20 cellular contexts compared by ENCODE assay signal in the genomic region with DNA sequence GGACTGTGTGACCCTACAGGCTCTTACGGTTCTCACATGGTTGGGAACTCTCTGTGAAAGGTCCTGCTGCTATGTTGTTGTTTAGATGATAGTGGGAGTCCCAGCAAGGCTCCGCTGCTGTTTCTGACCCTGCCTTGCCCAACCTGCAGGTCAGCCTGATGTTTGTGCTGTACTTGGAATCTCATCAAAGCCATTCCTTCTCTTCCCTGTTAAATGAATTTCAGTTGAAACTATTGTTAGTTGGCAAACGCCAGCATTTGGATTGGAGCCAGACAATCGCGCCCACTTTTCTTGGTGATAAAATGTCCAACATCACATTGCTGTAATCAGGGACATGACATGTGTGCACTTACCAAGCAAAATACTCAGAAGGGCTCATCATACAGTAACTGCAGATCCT.
"Had no signal": no experiment of that assay in that cellular context is flagged by ENCODE, and none has a peak within 500 bp of the region (broad histone marks: within the 10 kb centered on the region; RNA-seq: fewer than 3 reads in every experiment).

No MANE protein-coding gene starts in this region.

- H3K27ac ChIP-seq: brain microvascular endothelial cell, coronary artery, tibial nerve had no signal

- H3K4me3 Mint-ChIP-seq: activated B cell treated with CpG ODN at 0.5 μM for 24 hours; activated CD4-positive, alpha-beta memory T cell treated with anti-CD3 and anti-CD28 coated beads, Interleukin-2, amount 10 ng/mL, durations not matched to agents 7 days and 5 days; activated CD8-positive, alpha-beta memory T cell treated with anti-CD3 and anti-CD28 coated beads, Interleukin-2, amount 10 ng/mL, durations not matched to agents 7 days and 5 days; activated naive CD4-positive, alpha-beta T cell treated with anti-CD3 and anti-CD28 coated beads for 36 hours; central memory CD8-positive, alpha-beta T cell; stimulated activated naive CD8-positive, alpha-beta T cell treated with anti-CD3 and anti-CD28 coated beads, Interleukin-15, Interleukin-2, amounts not matched to agents 100 ng/mL and 50 ng/mL, for 24 hours; T-helper 2 cell treated with Interferon-gamma antibody and Interleukin-4, amounts not matched to agents 5 μg/mL and 100 μg/mL, for 36 hours had no signal

- H3K9me3 Mint-ChIP-seq: activated T-helper 2 cell treated with anti-CD3 and anti-CD28 coated beads, Interferon-gamma antibody, Interleukin-2, Interleukin-4, amounts not matched to agents 10 μg/mL and 5 μg/mL and 100 μg/mL, durations not matched to agents 14 hours and 24 hours and 36 hours; central memory CD8-positive, alpha-beta T cell; T-helper 2 cell treated with Interferon-gamma antibody and Interleukin-4, amounts not matched to agents 5 μg/mL and 100 μg/mL, for 36 hours had no signal

- H3K36me3 Mint-ChIP-seq: activated CD8-positive, alpha-beta memory T cell treated with anti-CD3 and anti-CD28 coated beads, Interleukin-2, amount 10 ng/mL, durations not matched to agents 7 days and 5 days had no signal

- H3K27ac Mint-ChIP-seq: activated B cell treated with CpG ODN at 0.5 μM for 24 hours; activated CD4-positive, alpha-beta memory T cell treated with anti-CD3 and anti-CD28 coated beads, Interleukin-2, amount 10 ng/mL, durations not matched to agents 7 days and 5 days; activated CD8-positive, alpha-beta memory T cell treated with anti-CD3 and anti-CD28 coated beads, Interleukin-2, amount 10 ng/mL, durations not matched to agents 7 days and 5 days; activated naive CD4-positive, alpha-beta T cell treated with anti-CD3 and anti-CD28 coated beads for 36 hours; activated T-helper 2 cell treated with anti-CD3 and anti-CD28 coated beads, Interferon-gamma antibody, Interleukin-2, Interleukin-4, amounts not matched to agents 10 μg/mL and 5 μg/mL and 100 μg/mL, durations not matched to agents 14 hours and 24 hours and 36 hours; stimulated activated naive CD8-positive, alpha-beta T cell treated with anti-CD3 and anti-CD28 coated beads, Interleukin-15, Interleukin-2, amounts not matched to agents 100 ng/mL and 50 ng/mL, for 24 hours; T-helper 2 cell treated with Interferon-gamma antibody and Interleukin-4, amounts not matched to agents 5 μg/mL and 100 μg/mL, for 36 hours had no signal

- DNase-seq: activated B cell treated with CpG ODN at 0.5 μM for 24 hours; activated CD4-positive, alpha-beta memory T cell treated with anti-CD3 and anti-CD28 coated beads, Interleukin-2, amount 10 ng/mL, durations not matched to agents 7 days and 5 days; activated CD4-positive, alpha-beta T cell treated with anti-CD3 and anti-CD28 coated beads for 4 hours; activated CD8-positive, alpha-beta memory T cell treated with anti-CD3 and anti-CD28 coated beads, Interleukin-2, amount 10 ng/mL, durations not matched to agents 7 days and 5 days; activated naive CD4-positive, alpha-beta T cell treated with anti-CD3 and anti-CD28 coated beads for 36 hours; activated T-cell treated with anti-CD3 and anti-CD28 coated beads, Interleukin-2, amount 50 U/mL, for 1 hour; aorta; brain microvascular endothelial cell; effector CD8-positive, alpha-beta T cell; foreskin melanocyte; glutamatergic neuron; occipital lobe; retina had no signal

- H3K27me3 ChIP-seq: brain microvascular endothelial cell, tibial nerve had no signal

- H3K36me3 ChIP-seq: brain microvascular endothelial cell, tibial nerve had no signal

- ATAC-seq: activated CD8-positive, alpha-beta memory T cell treated with anti-CD3 and anti-CD28 coated beads, Interleukin-2, amount 10 ng/mL, durations not matched to agents 7 days and 5 days had no signal

- H3K4me1 Mint-ChIP-seq: activated B cell treated with CpG ODN at 0.5 μM for 24 hours; activated CD4-positive, alpha-beta memory T cell treated with anti-CD3 and anti-CD28 coated beads, Interleukin-2, amount 10 ng/mL, durations not matched to agents 7 days and 5 days; activated CD8-positive, alpha-beta memory T cell treated with anti-CD3 and anti-CD28 coated beads, Interleukin-2, amount 10 ng/mL, durations not matched to agents 7 days and 5 days; central memory CD8-positive, alpha-beta T cell had no signal

- H3K4me1 ChIP-seq: tibial nerve had no signal

- H3K4me3 ChIP-seq: coronary artery, lung, tibial nerve had no signal
